ENCODE assay signal across 22 cellular contexts in the genomic region with DNA sequence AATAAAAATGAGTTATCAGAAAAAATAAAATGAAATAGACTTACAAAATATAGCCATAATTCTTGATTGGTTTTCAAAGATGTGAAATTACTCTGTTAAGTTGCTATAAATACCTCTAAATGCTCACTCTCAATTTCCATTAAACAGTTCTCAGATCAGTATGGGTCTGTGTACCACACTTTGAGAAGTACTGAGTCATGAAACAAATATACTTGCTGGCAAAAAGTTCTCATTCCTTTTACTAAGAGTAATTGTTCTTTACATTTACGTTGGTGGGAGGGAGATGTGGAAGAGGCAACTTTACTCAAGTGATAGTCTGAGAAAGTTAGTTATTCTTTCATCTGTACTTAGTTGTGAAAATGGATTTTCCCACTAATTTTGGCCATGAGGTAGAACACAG.
DNase-seq lines count a peak whose midpoint lies in the region; ATAC-seq, FAIRE-seq and TF ChIP-seq lines count a peak whose summit lies in the region.
"Had no signal": no experiment of that assay in that cellular context is flagged by ENCODE, and none has a peak within 500 bp of the region (broad histone marks: within the 10 kb centered on the region; RNA-seq: fewer than 3 reads in every experiment).

No MANE protein-coding gene starts in this region.

- ATAC-seq in IMR-90 (ENCODE audit: low read depth) (peak; percentile 94), foreskin keratinocyte (peak; percentile 94), right lobe of liver (no peak)
- ATAC-seq: A549; CD8-positive, alpha-beta T cell; heart left ventricle; natural killer cell; stimulated activated naive CD8-positive, alpha-beta T cell treated with anti-CD3 and anti-CD28 coated beads, Interleukin-15, Interleukin-2, amounts not matched to agents 100 U/mL and 50 U/mL, for 24 hours had no signal

- intact Hi-C loops in IMR-90 (cut with micrococcal nuclease) (no loop called here), mammary epithelial cell (cut with micrococcal nuclease) (no loop called here), right lobe of liver (cut with DNase I) (no loop called here)

- no peak overlapping the region for H2BK5ac ChIP-seq in IMR-90 (ENCODE audit: low read depth, low read length, poor library complexity, severe bottlenecking)

- H2BK20ac ChIP-seq in IMR-90 (ENCODE audit: low read depth, low read length) = peak overlapping the region; percentile 32

- H3K4me2 ChIP-seq in IMR-90 (ENCODE audit: low read depth, low read length) (peak overlapping the region; percentile 35; the same call in 1 of the 2 replicates), mammary epithelial cell (ENCODE audit: insufficient read depth, low read depth, low read length) (no peak overlapping the region)
- H3K4me2 ChIP-seq: A549 had no signal

- TF ChIP-seq RAD21 in IMR-90 (IDR thresholded peaks at IDR 0.05; ENCODE audit: low read length) = no peak

- no peak overlapping the region; the same call in 1 of the 2 replicates for H3K18ac ChIP-seq in IMR-90 (ENCODE audit: low read depth, low read length)

- POLR2A ChIA-PET in IMR-90 (lab: Charles Lee; ENCODE audit: unreplicated experiment) = no interaction called here

- H2BK15ac ChIP-seq in IMR-90 (ENCODE audit: low read depth, low read length) = peak overlapping the region; percentile 38; the same call in 1 of the 3 replicates

- in situ Hi-C loops in IMR-90 (cut with MboI; ENCODE audit: low sequenced_read_pairs) = no loop called here
- in situ Hi-C loops in mammary epithelial cell (cut with MboI; ENCODE audit: low sequenced_read_pairs in 2 of 2) = no loop called here

- H3K9me3 ChIP-seq in IMR-90 (ENCODE audit: control insufficient read depth, insufficient read depth, low read length) = no peaks in the 10 kb centered on the region
- H3K9me3 ChIP-seq in mammary epithelial cell (replicated peaks; ENCODE audit: insufficient read depth, low read length) = no peaks in the 10 kb centered on the region
- H3K9me3 ChIP-seq in right lobe of liver = no peaks in the 10 kb centered on the region
- H3K9me3 ChIP-seq: A549, heart left ventricle, Peyer's patch had no signal

- dilution Hi-C loops in IMR-90 (cut with HindIII; ENCODE audit: low sequenced_read_pairs, unreplicated experiment) = no loop called here
- dilution Hi-C loops in mammary epithelial cell (cut with HindIII; ENCODE audit: low sequenced_read_pairs) = no loop called here

- no peak overlapping the region for H2AK9ac ChIP-seq in IMR-90 (replicated peaks; ENCODE audit: low read depth, low read length, poor library complexity)

- H3K79me2 ChIP-seq in ACC112 (ENCODE audit: control insufficient read depth, insufficient read depth, low read length, unreplicated experiment) (no peaks in the 10 kb centered on the region), mammary epithelial cell (ENCODE audit: insufficient read depth, low read length) (no peaks in the 10 kb centered on the region)

- no peaks in the 10 kb centered on the region for H3K79me1 ChIP-seq in IMR-90 (ENCODE audit: low read depth in 1 of 2, low read length in 2 of 2)

- H3K4me1 ChIP-seq in ACC112 (ENCODE audit: control insufficient read depth, insufficient read depth, low read length, unreplicated experiment) = peaks cover 13% of the 10 kb centered on the region
- no peaks in the 10 kb centered on the region for H3K4me1 ChIP-seq in IMR-90 (ENCODE audit: control insufficient read depth, insufficient read depth, low read length)
- H3K4me1 ChIP-seq in mammary epithelial cell (ENCODE audit: insufficient read depth, low read length) = peaks cover 7% of the 10 kb centered on the region
- peaks cover 19% of the 10 kb centered on the region for H3K4me1 ChIP-seq in foreskin keratinocyte
- no peaks in the 10 kb centered on the region for H3K4me1 ChIP-seq in right lobe of liver
- H3K4me1 ChIP-seq: A549, heart left ventricle, Peyer's patch had no signal

- DNase-seq in IMR-90 = peak; percentile 78
- peak; percentile 35 for DNase-seq in mammary epithelial cell
- peak; percentile 59 to 79 for DNase-seq in foreskin keratinocyte
- DNase-seq in GM19239 (ENCODE audit: insufficient read length, low spot score) = no peak
- DNase-seq in right lobe of liver = no peak
- no peak for DNase-seq in DMS79 treated with DMSO at 0.1 percent for 48 hours (lab: John Stamatoyannopoulos, UW)
- no peak for DNase-seq in UCSD-AML1 (lab: John Stamatoyannopoulos, UW; ENCODE audit: unreplicated experiment)
- DNase-seq: activated CD4-positive, alpha-beta T cell treated with anti-CD3 and anti-CD28 coated beads for 48 hours; activated effector memory CD4-positive, alpha-beta T cell treated with anti-CD3 and anti-CD28 coated beads, Interleukin-2, amount 50 U/mL, for 16 hours; CD8-positive, alpha-beta T cell; heart left ventricle; natural killer cell; NCI-H1092; NCI-H82; Peyer's patch; stimulated activated CD4-positive, alpha-beta T cell treated with anti-CD3 and anti-CD28 coated beads, Interleukin-15, amount 100 ng/mL, for 24 hours; stimulated activated naive CD8-positive, alpha-beta T cell treated with anti-CD3 and anti-CD28 coated beads, Interleukin-15, Interleukin-2, amounts not matched to agents 100 U/mL and 50 U/mL, for 24 hours had no signal

- no TSS peak for BruUV-seq in IMR-90 (replicated peaks; lab: Mats Ljungman, UMichigan)
- BruUV-seq in mammary epithelial cell (replicated peaks; lab: Mats Ljungman, UMichigan) = no TSS peak

- no peak overlapping the region for H2AK5ac ChIP-seq in IMR-90 (ENCODE audit: low read depth, low read length)

- TF ChIP-seq CTCF in IMR-90 (conservative IDR thresholded peaks at IDR 0.05; ENCODE audit: low read depth, low read length) = no peak
- TF ChIP-seq CTCF in mammary epithelial cell (conservative IDR thresholded peaks at IDR 0.05 in 1 of 2, IDR thresholded peaks at IDR 0.05 in 1 of 2; ENCODE audit: extremely low read depth in 1 of 2, insufficient read depth in 1 of 2, low read depth in 1 of 2, low read length in 2 of 2) = no peak
- TF ChIP-seq CTCF in foreskin keratinocyte (conservative IDR thresholded peaks at IDR 0.05) = no peak
- no peak for TF ChIP-seq CTCF in right lobe of liver (IDR thresholded peaks at IDR 0.05)

- no peak overlapping the region for H3K14ac ChIP-seq in IMR-90 (replicated peaks; ENCODE audit: low read depth, low read length)

- H3K9me1 ChIP-seq in IMR-90 (ENCODE audit: insufficient read depth, low read length) = no peaks in the 10 kb centered on the region

- no peak for FAIRE-seq in GM19239 (lab: Jason Lieb, UNC)
- FAIRE-seq: A549, islet of Langerhans had no signal

- no peak overlapping the region for H4K91ac ChIP-seq in IMR-90 (ENCODE audit: insufficient read depth, low read depth, low read length)

- H2BK120ac ChIP-seq in IMR-90 (ENCODE audit: low read depth, low read length) = peak overlapping the region; percentile 81

- CTCF ChIA-PET in IMR-90 (lab: Yijun Ruan, JAX) (no interaction called here), mammary epithelial cell (lab: Charles Lee; ENCODE audit: low non-redundant PET) (no interaction called here)

- no peak overlapping the region for H4K5ac ChIP-seq in IMR-90 (ENCODE audit: low read depth, low read length)

- H3K27me3 ChIP-seq in ACC112 (ENCODE audit: insufficient read depth, low read length) (no peaks in the 10 kb centered on the region), IMR-90 (ENCODE audit: control insufficient read depth, insufficient read depth, low read length) (no peaks in the 10 kb centered on the region), mammary epithelial cell (ENCODE audit: insufficient read depth, low read length) (no peaks in the 10 kb centered on the region), foreskin keratinocyte (no peaks in the 10 kb centered on the region), right lobe of liver (no peaks in the 10 kb centered on the region)
- H3K27me3 ChIP-seq: heart left ventricle, Peyer's patch had no signal

- WGBS in IMR-90 (ENCODE audit: extremely low coverage in 2 of 2, insufficient read length in 1 of 2), 2 experiments = no CpG with 5 or more reads among the region's 1 CpG
- WGBS in mammary epithelial cell (ENCODE audit: low coverage, missing lambda C conversion rate) = 27% methylated on average over 1 of the region's 1 CpG
- WGBS in right lobe of liver (ENCODE audit: insufficient coverage, low coverage, low lambda C conversion rate, missing lambda C conversion rate) = 16% methylated on average over 1 of the region's 1 CpG

- H3K27ac ChIP-seq in ACC112 (ENCODE audit: low read depth, low read length) = peak overlapping the region; percentile 61
- H3K27ac ChIP-seq in IMR-90 (ENCODE audit: insufficient read depth, low read length) = no peak overlapping the region
- no peak overlapping the region for H3K27ac ChIP-seq in mammary epithelial cell (ENCODE audit: insufficient read depth, low read depth, low read length)
- peak overlapping the region; percentile 71 for H3K27ac ChIP-seq in foreskin keratinocyte
- H3K27ac ChIP-seq in right lobe of liver = no peak overlapping the region
- H3K27ac ChIP-seq: A549, coronary artery, heart left ventricle, Peyer's patch, SK-N-MC had no signal

- TF ChIP-seq POLR2A in IMR-90 (IDR thresholded peaks at IDR 0.05; ENCODE audit: low read depth, low read length) (no peak), right lobe of liver (IDR thresholded peaks at IDR 0.05) (no peak)

- peak overlapping the region; percentile 38; the same call in 1 of the 2 replicates for H3K23ac ChIP-seq in IMR-90 (ENCODE audit: low read depth, low read length)

- H2AFZ ChIP-seq in ACC112 (ENCODE audit: low read length, unreplicated experiment) (peak overlapping the region; percentile 75), IMR-90 (replicated peaks; ENCODE audit: low read length, poor library complexity) (no peak overlapping the region), mammary epithelial cell (ENCODE audit: low read depth, low read length) (no peak overlapping the region)

- H3K36me3 ChIP-seq in ACC112 (ENCODE audit: insufficient read depth, low read length) (no peaks in the 10 kb centered on the region), IMR-90 (ENCODE audit: control insufficient read depth, insufficient read depth, low read length) (no peaks in the 10 kb centered on the region), mammary epithelial cell (ENCODE audit: insufficient read depth, low read length) (no peaks in the 10 kb centered on the region), right lobe of liver (no peaks in the 10 kb centered on the region)
- H3K36me3 ChIP-seq: heart left ventricle, Peyer's patch had no signal

- H4K20me1 ChIP-seq in IMR-90 (ENCODE audit: insufficient read depth, low read length) (no peaks in the 10 kb centered on the region), mammary epithelial cell (ENCODE audit: insufficient read depth, low read length) (no peaks in the 10 kb centered on the region)

- H3K9ac ChIP-seq in IMR-90 (ENCODE audit: low read depth, low read length) (no peak overlapping the region), mammary epithelial cell (ENCODE audit: insufficient read depth, low read length) (no peak overlapping the region)

- H3K4ac ChIP-seq in IMR-90 (ENCODE audit: low read depth, low read length) = no peak overlapping the region

- H3K56ac ChIP-seq in IMR-90 (ENCODE audit: extremely low read depth, insufficient read depth, low read length) = no peak overlapping the region

- H4K8ac ChIP-seq in IMR-90 (ENCODE audit: low read depth in 2 of 2, low read length in 2 of 2) = peak overlapping the region in 1 of 2 experiments; percentile 50; a peak in 2 of 4 replicates

- H3K4me3 ChIP-seq in ACC112 (ENCODE audit: low read depth, low read length) = 0 out of 2 replicates have a peak overlapping the region, but pooled peaks have one; percentile 44
- H3K4me3 ChIP-seq in IMR-90 (ENCODE audit: insufficient read depth, low read depth, low read length) = no peak overlapping the region
- H3K4me3 ChIP-seq in mammary epithelial cell (replicated peaks in 1 of 3; ENCODE audit: insufficient read depth in 1 of 3, low read depth in 2 of 3, low read length in 3 of 3) = no peak overlapping the region
- no peak overlapping the region for H3K4me3 ChIP-seq in right lobe of liver
- H3K4me3 ChIP-seq: A549, coronary artery, heart left ventricle, Peyer's patch, SK-N-MC had no signal

Comparison
In these comparisons a context has a peak if more than half of its experiments do, and no peak if none do; other contexts are left out.
1. H3K27ac ChIP-seq: peak in ACC112 (single experiment) and foreskin keratinocyte (single experiment); none in IMR-90 (single experiment), mammary epithelial cell (single experiment) and right lobe of liver (0 of 3).
2. ATAC-seq: peak in IMR-90 (single experiment) and foreskin keratinocyte (single experiment); none in right lobe of liver (0 of 4).
3. DNase-seq: peak in IMR-90 (single experiment), mammary epithelial cell (single experiment) and foreskin keratinocyte (2 of 2); none in GM19239 (single experiment), right lobe of liver (0 of 3), DMS79 treated with DMSO at 0.1 percent for 48 hours (single experiment) and UCSD-AML1 (single experiment).